ENCODE assay signal across 9 cellular contexts in the genomic region with DNA sequence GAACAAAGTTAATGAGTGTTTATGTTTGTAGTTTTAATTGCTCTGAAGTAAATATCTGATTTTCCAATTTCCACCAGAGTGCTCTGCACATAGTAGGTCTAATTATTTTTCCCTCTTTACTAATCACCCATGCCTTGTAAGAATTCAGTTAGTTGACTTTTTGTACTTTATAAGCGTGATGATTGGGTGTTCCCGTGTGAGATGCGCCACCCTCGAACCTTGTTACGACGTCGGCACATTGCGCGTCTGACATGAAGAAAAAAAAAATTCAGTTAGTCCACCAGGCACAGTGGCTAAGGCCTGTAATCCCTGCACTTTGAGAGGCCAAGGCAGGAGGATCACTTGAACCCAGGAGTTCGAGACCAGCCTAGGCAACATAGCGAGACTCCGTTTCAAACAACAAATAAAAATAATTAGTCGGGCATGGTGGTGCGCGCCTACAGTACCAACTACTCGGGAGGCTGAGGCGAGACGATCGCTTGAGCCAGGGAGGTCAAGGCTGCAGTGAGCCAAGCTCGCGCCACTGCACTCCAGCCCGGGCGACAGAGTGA. TPM values are rescaled to one million over a fixed set of nuclear protein-coding genes. Genes with fewer than 3 reads are reported as not detected.
DNase-seq lines count a peak whose midpoint lies in the region; ATAC-seq and TF ChIP-seq lines count a peak whose summit lies in the region.
"Had no signal": no experiment of that assay in that cellular context is flagged by ENCODE, and none has a peak within 500 bp of the region (broad histone marks: within the 10 kb centered on the region; RNA-seq: fewer than 3 reads in every experiment).

No MANE protein-coding gene starts in this region.

- H3K4me1 ChIP-seq in left lung = peaks cover 23 to 41% of the 10 kb centered on the region in 2 donors
- H3K4me1 ChIP-seq in thyroid gland = peaks cover 13 to 19% of the 10 kb centered on the region in 2 donors

- peak overlapping the region; percentile 90 to 95 for H3K27ac ChIP-seq in left lung
- H3K27ac ChIP-seq in thyroid gland = peak overlapping the region in 2 of 3 donors; percentile 87 to 89

- peak overlapping the region; percentile 89 for H3K4me3 Mint-ChIP-seq in activated T-cell treated with anti-CD3 and anti-CD28 coated beads, Interleukin-2, amount 50 U/mL, for 24 hours
- peak overlapping the region; percentile 92 for H3K4me3 Mint-ChIP-seq in activated naive CD8-positive, alpha-beta T cell treated with anti-CD3 and anti-CD28 coated beads, Interleukin-2, amount 10 ng/mL, durations not matched to agents 7 days and 5 days

- ATAC-seq in activated naive CD8-positive, alpha-beta T cell treated with anti-CD3 and anti-CD28 coated beads, Interleukin-2, amount 10 ng/mL, durations not matched to agents 7 days and 5 days (ENCODE audit: low read depth) = no peak
- ATAC-seq in left lung (no peak), GM18498 (IDR thresholded peaks at IDR 0.05; ENCODE audit: unreplicated experiment) (no peak), HG02981 (IDR thresholded peaks at IDR 0.05; ENCODE audit: unreplicated experiment) (no peak)

- H3K9me3 ChIP-seq in left lung (no peaks in the 10 kb centered on the region), thyroid gland (no peaks in the 10 kb centered on the region)

- peak overlapping the region; percentile 97 for H3K27ac Mint-ChIP-seq in activated T-cell treated with anti-CD3 and anti-CD28 coated beads, Interleukin-2, amount 50 U/mL, for 24 hours
- H3K27ac Mint-ChIP-seq in activated naive CD8-positive, alpha-beta T cell treated with anti-CD3 and anti-CD28 coated beads, Interleukin-2, amount 10 ng/mL, durations not matched to agents 7 days and 5 days = peak overlapping the region; percentile 96

- TF ChIP-seq POLR2A in thyroid gland (IDR thresholded peaks at IDR 0.05) = no peak

- H3K27me3 Mint-ChIP-seq in activated T-cell treated with anti-CD3 and anti-CD28 coated beads, Interleukin-2, amount 50 U/mL, for 24 hours = no peaks in the 10 kb centered on the region
- H3K27me3 Mint-ChIP-seq in activated naive CD8-positive, alpha-beta T cell treated with anti-CD3 and anti-CD28 coated beads, Interleukin-2, amount 10 ng/mL, durations not matched to agents 7 days and 5 days = no peaks in the 10 kb centered on the region

- H3K36me3 ChIP-seq in left lung (no peaks in the 10 kb centered on the region), thyroid gland (no peaks in the 10 kb centered on the region)

- 87 to 89% methylated on average over 23 of the region's 23 CpGs for WGBS in thyroid gland, 2 donors

- POLR2A ChIA-PET in activated naive CD8-positive, alpha-beta T cell treated with anti-CD3 and anti-CD28 coated beads, Interleukin-2, amount 10 ng/mL, durations not matched to agents 7 days and 5 days (lab: Charles Lee) = interaction anchor here (0.6 to 1.9 kb wide), 18 partner anchors 14 to 778 kb away, joined by 3 to 12 read pairs (median 4); a partner anchor contains a TSS

- H3K36me3 Mint-ChIP-seq in activated T-cell treated with anti-CD3 and anti-CD28 coated beads, Interleukin-2, amount 50 U/mL, for 24 hours (ENCODE audit: low read depth) = peaks cover 35% of the 10 kb centered on the region
- peaks cover 12% of the 10 kb centered on the region for H3K36me3 Mint-ChIP-seq in activated naive CD8-positive, alpha-beta T cell treated with anti-CD3 and anti-CD28 coated beads, Interleukin-2, amount 10 ng/mL, durations not matched to agents 7 days and 5 days

- H3K4me1 Mint-ChIP-seq in activated T-cell treated with anti-CD3 and anti-CD28 coated beads, Interleukin-2, amount 50 U/mL, for 24 hours (ENCODE audit: low read depth) = peaks cover 26% of the 10 kb centered on the region
- peaks cover 21% of the 10 kb centered on the region for H3K4me1 Mint-ChIP-seq in activated naive CD8-positive, alpha-beta T cell treated with anti-CD3 and anti-CD28 coated beads, Interleukin-2, amount 10 ng/mL, durations not matched to agents 7 days and 5 days

- TF ChIP-seq CTCF in left lung (IDR thresholded peaks at IDR 0.05) (no peak), thyroid gland (IDR thresholded peaks at IDR 0.05) (no peak)

- DNase-seq in activated T-cell treated with anti-CD3 and anti-CD28 coated beads, Interleukin-2, amount 50 U/mL, for 24 hours = no peak
- DNase-seq in activated T-cell treated with anti-CD3 and anti-CD28 coated beads for 4 hours = no peak
- no peak for DNase-seq in activated naive CD8-positive, alpha-beta T cell treated with anti-CD3 and anti-CD28 coated beads, Interleukin-2, amount 10 ng/mL, durations not matched to agents 7 days and 5 days
- no peak for DNase-seq in left lung
- no peak for DNase-seq in thyroid gland
- DNase-seq in DMS79 treated with DMSO at 0.1 percent for 48 hours (lab: John Stamatoyannopoulos, UW) = no peak

- H3K9me3 Mint-ChIP-seq in activated T-cell treated with anti-CD3 and anti-CD28 coated beads, Interleukin-2, amount 50 U/mL, for 24 hours = no peaks in the 10 kb centered on the region
- no peaks in the 10 kb centered on the region for H3K9me3 Mint-ChIP-seq in activated naive CD8-positive, alpha-beta T cell treated with anti-CD3 and anti-CD28 coated beads, Interleukin-2, amount 10 ng/mL, durations not matched to agents 7 days and 5 days

- intact Hi-C loops in left lung (cut with DNase I) (no loop called here), thyroid gland (cut with DNase I) (loop anchor here (10.0 kb wide), 1 partner anchor 116 kb away; a partner anchor contains a TSS)

- H3K27me3 ChIP-seq in left lung (no peaks in the 10 kb centered on the region), thyroid gland (no peaks in the 10 kb centered on the region)

- H3K4me3 ChIP-seq in left lung (peak overlapping the region in 1 of 2 donors; percentile 73), thyroid gland (replicated peaks in 1 of 3) (peak overlapping the region in 1 of 3 donors; percentile 73)

RNA-seq across cellular contexts. Expression of a gene that starts 0.5 kb away (rescaled TPM):
- 10 to 100 TPM; 66.5 to 68.1 TPM for total RNA-seq in activated naive CD8-positive, alpha-beta T cell treated with anti-CD3 and anti-CD28 coated beads, Interleukin-2, amount 10 ng/mL, durations not matched to agents 7 days and 5 days
- 10 to 100 TPM; 36.8 to 40.7 TPM for total RNA-seq in left lung
- total RNA-seq in thyroid gland = 10 to 100 TPM; 55.0 to 60.1 (median 58.5) TPM

RNA-seq across cellular contexts. Expression of a gene that starts 23.6 kb away (rescaled TPM):
- 1 to 10 TPM; 3.5 to 3.7 TPM for total RNA-seq in activated naive CD8-positive, alpha-beta T cell treated with anti-CD3 and anti-CD28 coated beads, Interleukin-2, amount 10 ng/mL, durations not matched to agents 7 days and 5 days
- total RNA-seq in left lung (1 to 10 TPM; 3.3 to 8.5 TPM), thyroid gland (1 to 10 TPM; 5.0 to 9.1 (median 7.4) TPM)

RNA-seq across cellular contexts. Expression of a gene that starts 25.6 kb away (rescaled TPM):
- 100 to 1,000 TPM; 105 to 108 TPM for total RNA-seq in activated naive CD8-positive, alpha-beta T cell treated with anti-CD3 and anti-CD28 coated beads, Interleukin-2, amount 10 ng/mL, durations not matched to agents 7 days and 5 days
- total RNA-seq in left lung (100 to 1,000 TPM; 114 to 126 TPM), thyroid gland (100 to 1,000 TPM in 2 of 4 donors, 10 to 100 TPM in 2; 80.6 to 158 (median 108) TPM)

RNA-seq across cellular contexts. Expression of a gene that starts 33.0 kb away (rescaled TPM):
- not detected for total RNA-seq in activated naive CD8-positive, alpha-beta T cell treated with anti-CD3 and anti-CD28 coated beads, Interleukin-2, amount 10 ng/mL, durations not matched to agents 7 days and 5 days
- total RNA-seq in left lung (not detected), thyroid gland (not detected)
- total RNA-seq: pulmonary artery endothelial cell had no signal
